In genomic region chr4:86043755-86044592, GRCh38 we compare ENCODE assay signal across 8 cellular contexts.
DNase-seq lines count a peak whose midpoint lies in the region; ATAC-seq and TF ChIP-seq lines count a peak whose summit lies in the region.

No MANE protein-coding gene starts in this region.

- TF ChIP-seq CTCF in AG09319 (IDR thresholded peaks at IDR 0.05; ENCODE audit: low read depth, low read length), result peak; percentile 50
- peak; percentile 73 for TF ChIP-seq CTCF in GM13977 (IDR thresholded peaks at IDR 0.05; ENCODE audit: extremely low read depth, insufficient read depth, missing control alignments)

- in situ Hi-C loops in GM13977 (cut with MboI; ENCODE audit: low pct_unique_long_range_greater_than_20kb, low sequenced_read_pairs, unreplicated experiment), result no loop called here

- peak; percentile 86 for ATAC-seq in HG03354 (IDR thresholded peaks at IDR 0.05; ENCODE audit: poor library complexity, severe bottlenecking, unreplicated experiment)

- DNase-seq in AG09319 (ENCODE audit: extremely low read depth, low read depth) (peak; percentile 18), GM13977 (ENCODE audit: low spot score) (no peak), NOMO-1 treated with DMSO at 0.1 percent for 48 hours (lab: John Stamatoyannopoulos, UW; ENCODE audit: unreplicated experiment) (peak; percentile 38), cerebellum (ENCODE audit: low spot score) (peak; percentile 30), lung microvascular endothelial cell (ENCODE audit: low read depth in 2 of 2) (peak; percentile 68 to 80), islet precursor cell (no peak), epidermal melanocyte (ENCODE audit: insufficient read length, low spot score) (no peak)

Comparison
In these comparisons a context has a peak if more than half of its experiments do, and no peak if none do; other contexts are left out.
1. DNase-seq: peak in AG09319 (single experiment), NOMO-1 treated with DMSO at 0.1 percent for 48 hours (single experiment), cerebellum (single experiment) and lung microvascular endothelial cell (2 of 2); none in GM13977 (single experiment), islet precursor cell (single experiment) and epidermal melanocyte (single experiment).